13 cellular contexts compared by ENCODE assay signal in genomic region chr6:154766993-154767392, GRCh38. TPM values are rescaled to one million over a fixed set of nuclear protein-coding genes. Genes with fewer than 3 reads are reported as not detected.
A peak's percentile ranks its signal among the peaks of the same experiment; 100 is the strongest.
DNase-seq lines count a peak whose midpoint lies in the region; ATAC-seq, FAIRE-seq and TF ChIP-seq lines count a peak whose summit lies in the region.
"Had no signal": no experiment of that assay in that cellular context is flagged by ENCODE, and none has a peak within 500 bp of the region (broad histone marks: within the 10 kb centered on the region; RNA-seq: fewer than 3 reads in every experiment).

No MANE protein-coding gene starts in this region.

- in situ Hi-C loops in G401 (cut with HindIII; ENCODE audit: low sequenced_read_pairs) = no loop called here

- H3K27ac ChIP-seq in endothelial cell of umbilical vein (ENCODE audit: insufficient read depth, low read depth, low read length) (no peak overlapping the region), pancreas (no peak overlapping the region)
- H3K27ac ChIP-seq: prostate gland, suprapubic skin had no signal

- CTCF ChIA-PET in endothelial cell of umbilical vein (lab: Charles Lee) = interaction anchor here (0.7 to 2.2 kb wide), 3 partner anchors 9 to 22 kb away, joined by 3 to 5 read pairs (median 5); no protein-coding TSS in a partner anchor

- dilution Hi-C loops in endothelial cell of umbilical vein (cut with MboI; ENCODE audit: extremely low pct_ligation_motif_present, low sequenced_read_pairs) = no loop called here

- BruUV-seq in endothelial cell of umbilical vein (replicated peaks; lab: Mats Ljungman, UMichigan) = no TSS peak

- no peak for TF ChIP-seq CTCF in endothelial cell of umbilical vein (IDR thresholded peaks at IDR 0.05; ENCODE audit: extremely low read depth in 1 of 2, insufficient read depth in 1 of 2, low read depth in 1 of 2, low read length in 2 of 2)
- no peak for TF ChIP-seq CTCF in pancreas (IDR thresholded peaks at IDR 0.05)
- TF ChIP-seq CTCF in GM10266 (IDR thresholded peaks at IDR 0.05; ENCODE audit: control insufficient read depth, insufficient read depth, low read depth, missing control alignments) = no peak

- peaks cover 26% of the 10 kb centered on the region for H4K20me1 ChIP-seq in endothelial cell of umbilical vein (replicated peaks; ENCODE audit: control insufficient read depth, extremely low read depth, insufficient read depth, low read length)

- TF ChIP-seq POLR2A in endothelial cell of umbilical vein (IDR thresholded peaks at IDR 0.05; ENCODE audit: low read depth, low read length) = no peak

- H3K9me1 ChIP-seq in endothelial cell of umbilical vein (replicated peaks; ENCODE audit: control insufficient read depth, extremely low read depth, insufficient read depth, low read length) = no peaks in the 10 kb centered on the region

- DNase-seq in G401 (ENCODE audit: low spot score) = peak; percentile 79
- peak; percentile 11 to 86 for DNase-seq in NCI-H446 (lab: John Stamatoyannopoulos, UW)
- peak; percentile 54 for DNase-seq in endothelial cell of umbilical vein (ENCODE audit: low read depth, low spot score)
- DNase-seq in pancreas = no peak
- no peak for DNase-seq in activated effector memory CD4-positive, alpha-beta T cell treated with anti-CD3 and anti-CD28 coated beads, Interleukin-2, amount 50 U/mL, for 16 hours
- DNase-seq in GM10266 (ENCODE audit: extremely low spot score) = no peak
- DNase-seq: activated CD4-positive, alpha-beta memory T cell treated with anti-CD3 and anti-CD28 coated beads for 36 hours; activated naive CD4-positive, alpha-beta T cell treated with anti-CD3 and anti-CD28 coated beads for 36 hours; heart right ventricle had no signal

- FAIRE-seq in endothelial cell of umbilical vein (lab: Jason Lieb, UNC) = peak; percentile 37
- FAIRE-seq in pancreas (lab: Jason Lieb, UNC) = no peak

- no peaks in the 10 kb centered on the region for H3K9me3 ChIP-seq in endothelial cell of umbilical vein (replicated peaks; ENCODE audit: control insufficient read depth, insufficient read depth, low read length)
- H3K9me3 ChIP-seq in pancreas = no peaks in the 10 kb centered on the region
- H3K9me3 ChIP-seq: prostate gland, suprapubic skin had no signal

- no peak overlapping the region for H3K4me3 ChIP-seq in endothelial cell of umbilical vein (replicated peaks in 1 of 3; ENCODE audit: insufficient read depth in 1 of 3, low read depth in 1 of 3, low read length in 3 of 3)
- H3K4me3 ChIP-seq in pancreas = no peak overlapping the region
- H3K4me3 ChIP-seq: heart right ventricle, lung, prostate gland, suprapubic skin had no signal

- H3K9ac ChIP-seq in endothelial cell of umbilical vein (replicated peaks; ENCODE audit: extremely low read depth, insufficient read depth, low read length) = no peak overlapping the region

- H2AFZ ChIP-seq in endothelial cell of umbilical vein (ENCODE audit: low read depth, low read length) = no peak overlapping the region

- H3K27me3 ChIP-seq in endothelial cell of umbilical vein (ENCODE audit: control insufficient read depth in 2 of 2, insufficient read depth in 2 of 2, low read length in 2 of 2) (no peaks in the 10 kb centered on the region), pancreas (no peaks in the 10 kb centered on the region)
- H3K27me3 ChIP-seq: heart right ventricle, suprapubic skin had no signal

- ATAC-seq in pancreas (peak; percentile 54 to 72 (median 60)), HG02973 (IDR thresholded peaks at IDR 0.05; ENCODE audit: unreplicated experiment) (no peak)

- H3K36me3 ChIP-seq in endothelial cell of umbilical vein (ENCODE audit: control insufficient read depth in 2 of 2, extremely low read depth in 1 of 2, insufficient read depth in 2 of 2, low read length in 2 of 2) = no peaks in the 10 kb centered on the region
- no peaks in the 10 kb centered on the region for H3K36me3 ChIP-seq in pancreas
- H3K36me3 ChIP-seq: heart right ventricle, prostate gland, suprapubic skin had no signal

- intact Hi-C loops in endothelial cell of umbilical vein (cut with micrococcal nuclease) = loop anchor here (2.0 kb wide), 1 partner anchor 32 kb away; no protein-coding TSS in a partner anchor
- intact Hi-C loops in pancreas (cut with DNase I) = no loop called here

- H3K4me1 ChIP-seq in endothelial cell of umbilical vein (ENCODE audit: control insufficient read depth, extremely low read depth, insufficient read depth, low read length) (peaks cover 9% of the 10 kb centered on the region), pancreas (peaks cover 14 to 26% (median 22%) of the 10 kb centered on the region in 3 donors)

- peaks cover 100% of the 10 kb centered on the region for H3K79me2 ChIP-seq in endothelial cell of umbilical vein (ENCODE audit: control insufficient read depth, insufficient read depth, low read length)

- POLR2A ChIA-PET in endothelial cell of umbilical vein (lab: Charles Lee) = no interaction called here

- H3K4me2 ChIP-seq in endothelial cell of umbilical vein (ENCODE audit: insufficient read depth, low read length) = no peak overlapping the region

TF ChIP-seq in endothelial cell of umbilical vein, 7 proteins besides CTCF, POLR2A, EP300 and RAD21:
- TF ChIP-seq JUN (IDR thresholded peaks at IDR 0.05; ENCODE audit: borderline replicate concordance, insufficient read depth, insufficient read length, low read depth) (no peak), EZH2 (IDR thresholded peaks at IDR 0.05; ENCODE audit: borderline replicate concordance, low read depth, low read length, severe bottlenecking) (no peak), MAX (IDR thresholded peaks at IDR 0.05; ENCODE audit: insufficient read depth, insufficient read length) (no peak), MYC (IDR thresholded peaks at IDR 0.05; ENCODE audit: low read depth, low read length) (no peak), FOS (IDR thresholded peaks at IDR 0.05; ENCODE audit: borderline replicate concordance, insufficient read depth, low read length) (no peak), POLR2AphosphoS5 (IDR thresholded peaks at IDR 0.05; ENCODE audit: insufficient read depth, low read depth, low read length) (no peak)
TF ChIP-seq in endothelial cell of umbilical vein: peak in this region for 0.

RNA-seq across cellular contexts. Expression of gene SCAF8, which starts 33.8 kb away (rescaled TPM):
- 18.6 and 26.2 TPM in 2 replicates for total RNA-seq in G401 (2014; rRNA removed; shearing (Covaris generic))
- total RNA-seq in endothelial cell of umbilical vein (37.4 and 37.8 TPM in 2 replicates), pancreas (10 to 100 TPM; 15.2 to 25.4 (median 18.2) TPM)
- polyA plus RNA-seq in endothelial cell of umbilical vein (11.7 TPM in 2 replicates), pancreas (10 to 100 TPM in 1 of 2 donors, 1 to 10 TPM in 1; 8.3 to 10.2 TPM)
- 12.5 and 13.2 TPM in 2 replicates for polyA plus RNA-seq in endothelial cell of umbilical vein (2011; cell fraction: cytosol; rRNA removed)
- 28.3 and 33.8 TPM in 2 replicates for polyA plus RNA-seq in endothelial cell of umbilical vein (2011; cell fraction: nucleus; rRNA removed)
- 14.3 and 20.0 TPM in 2 replicates for polyA plus RNA-seq in endothelial cell of umbilical vein (2012)
- polyA minus RNA-seq in endothelial cell of umbilical vein = 26.7 and 28.9 TPM in 2 replicates
- 12.8 TPM for polyA minus RNA-seq in endothelial cell of umbilical vein (2011; cell fraction: cytosol; rRNA and poly(A)+ RNA removed)
- 48.4 and 65.7 TPM in 2 replicates for polyA minus RNA-seq in endothelial cell of umbilical vein (2011; cell fraction: nucleus; rRNA and poly(A)+ RNA removed)

Comparison
In these comparisons a context has a peak if more than half of its experiments do, and no peak if none do; other contexts are left out.
1. DNase-seq: peak in G401 (single experiment), NCI-H446 (2 of 2) and endothelial cell of umbilical vein (single experiment); none in pancreas (0 of 6), activated effector memory CD4-positive, alpha-beta T cell treated with anti-CD3 and anti-CD28 coated beads, Interleukin-2, amount 50 U/mL, for 16 hours (single experiment) and GM10266 (single experiment).